ENCODE assay signal across 18 cellular contexts in genomic region chr11:38562562-38562961, GRCh38.
A peak's percentile ranks its signal among the peaks of the same experiment; 100 is the strongest.
DNase-seq lines count a peak whose midpoint lies in the region; ATAC-seq, FAIRE-seq and TF ChIP-seq lines count a peak whose summit lies in the region.
"Had no signal": no experiment of that assay in that cellular context is flagged by ENCODE, and none has a peak within 500 bp of the region (broad histone marks: within the 10 kb centered on the region; RNA-seq: fewer than 3 reads in every experiment).

No MANE protein-coding gene starts in this region.

- DNase-seq in EL (peak; percentile 22), H54 (ENCODE audit: insufficient read length, low spot score) (no peak), NCI-H69 (lab: John Stamatoyannopoulos, UW) (peak; percentile 24), fibroblast of lung (ENCODE audit: low read depth in 2 of 2) (peak; percentile 2 to 19), NCI-H1694 (lab: John Stamatoyannopoulos, UW) (no peak), NCI-H1436 treated with DMSO at 0.1 percent for 48 hours (lab: John Stamatoyannopoulos, UW) (no peak), sciatic nerve (ENCODE audit: low spot score) (no peak)
- DNase-seq: AML-193; Caco-2; CD4-positive, alpha-beta T cell; GM23248; H9 had no signal

- no peaks in the 10 kb centered on the region for H3K27me3 ChIP-seq in fibroblast of lung (ENCODE audit: control insufficient read depth, insufficient read depth, low read length)

- intact Hi-C loops in sciatic nerve (cut with DNase I): no loop called here

- H3K4me2 ChIP-seq in fibroblast of lung (ENCODE audit: extremely low read depth, insufficient read depth, low read length): no peak overlapping the region
- H3K4me2 ChIP-seq: A549 had no signal

- no peak for TF ChIP-seq CTCF in fibroblast of lung (conservative IDR thresholded peaks at IDR 0.05 in 1 of 2, IDR thresholded peaks at IDR 0.05 in 1 of 2; ENCODE audit: low read depth in 1 of 2, low read length in 2 of 2)

- no peaks in the 10 kb centered on the region for H3K79me2 ChIP-seq in fibroblast of lung (ENCODE audit: control insufficient read depth, insufficient read depth, low read length)

- no peaks in the 10 kb centered on the region for H4K20me1 ChIP-seq in fibroblast of lung (ENCODE audit: control insufficient read depth, extremely low read depth, insufficient read depth, low read length)

- no peak overlapping the region for H3K27ac ChIP-seq in fibroblast of lung (ENCODE audit: insufficient read depth, low read length)
- H3K27ac ChIP-seq: A549, C4-2B, GM23248 had no signal

- no peak overlapping the region for H3K4me3 ChIP-seq in fibroblast of lung (replicated peaks in 1 of 4; ENCODE audit: control extremely low read depth in 1 of 4, insufficient read depth in 1 of 4, low read depth in 3 of 4, low read length in 4 of 4)
- H3K4me3 ChIP-seq: A549, GM23248 had no signal

- H3K4me1 ChIP-seq in fibroblast of lung (ENCODE audit: control insufficient read depth, extremely low read depth, insufficient read depth, low read length): no peaks in the 10 kb centered on the region
- H3K4me1 ChIP-seq: A549, Caco-2 had no signal

- no peaks in the 10 kb centered on the region for H3K9me3 ChIP-seq in fibroblast of lung (ENCODE audit: control insufficient read depth, insufficient read depth, low read depth, low read length)
- H3K9me3 ChIP-seq: Caco-2 had no signal

- no peak overlapping the region for H3K9ac ChIP-seq in fibroblast of lung (ENCODE audit: insufficient read depth, low read length)
- H3K9ac ChIP-seq: GM23248 had no signal

- FAIRE-seq in H54 (lab: Jason Lieb, UNC): peak; percentile 84
- FAIRE-seq: A549, D721Med, G401.6, GM12891, GM18507 had no signal

- no peak overlapping the region for H2AFZ ChIP-seq in fibroblast of lung (ENCODE audit: low read length)
- H2AFZ ChIP-seq: GM23248 had no signal

- ATAC-seq in sciatic nerve: no peak
- ATAC-seq: A549 had no signal

- TF ChIP-seq POLR2A in H54 (IDR thresholded peaks at IDR 0.05; ENCODE audit: low read depth, low read length): no peak

- H3K36me3 ChIP-seq in fibroblast of lung (ENCODE audit: control insufficient read depth, insufficient read depth, low read length): no peaks in the 10 kb centered on the region

Comparison
In these comparisons a context has a peak if more than half of its experiments do, and no peak if none do; other contexts are left out.
1. DNase-seq: peak in EL (single experiment), NCI-H69 (single experiment) and fibroblast of lung (2 of 2); none in H54 (single experiment), NCI-H1694 (single experiment), NCI-H1436 treated with DMSO at 0.1 percent for 48 hours (single experiment) and sciatic nerve (single experiment).